Comparison of ENCODE assay signal across 1 cellular context in genomic region chr10:97574374-97575100, GRCh38.
TF ChIP-seq lines count a peak whose summit lies in the region.

No MANE protein-coding gene starts in this region.

TF ChIP-seq in A549, 52 proteins besides CTCF, POLR2A, EP300 and RAD21 (continued from another document):
- no peak for TF ChIP-seq EHMT2 (IDR thresholded peaks at IDR 0.05; ENCODE audit: low read depth)
